Comparison of ENCODE assay signal across 31 cellular contexts in the genomic region with DNA sequence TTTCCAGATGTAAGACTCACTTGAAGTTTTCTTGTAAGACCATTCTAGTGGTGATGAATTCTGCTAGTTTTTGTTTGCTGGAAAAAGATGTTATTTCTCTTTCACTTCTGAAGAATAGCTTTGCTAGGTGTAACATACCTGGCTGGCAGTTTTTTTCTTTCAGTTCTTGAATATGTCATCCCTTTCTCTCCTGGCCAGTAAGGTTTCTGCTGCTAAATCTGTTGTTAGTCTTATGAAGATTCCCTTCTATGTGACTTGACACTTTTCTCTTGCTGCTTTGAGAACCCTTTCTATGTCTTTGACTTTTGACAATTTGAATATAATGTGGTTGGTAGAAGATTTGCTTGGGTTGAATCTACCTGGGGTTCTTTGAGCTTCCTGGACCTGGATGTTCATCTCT.
DNase-seq lines count a peak whose midpoint lies in the region; ATAC-seq and TF ChIP-seq lines count a peak whose summit lies in the region.
"Had no signal": no experiment of that assay in that cellular context is flagged by ENCODE, and none has a peak within 500 bp of the region (broad histone marks: within the 10 kb centered on the region; RNA-seq: fewer than 3 reads in every experiment).

No MANE protein-coding gene starts in this region.

- no peaks in the 10 kb centered on the region; a peak in 1 of 4 replicates for H3K9me3 ChIP-seq in HCT116 (ENCODE audit: control insufficient read depth in 1 of 2, insufficient read depth in 1 of 2, low read depth in 1 of 2, low read length in 2 of 2)
- no peaks in the 10 kb centered on the region for H3K9me3 ChIP-seq in HEK293 (ENCODE audit: control insufficient read depth, insufficient read depth, low read depth, low read length)
- no peaks in the 10 kb centered on the region for H3K9me3 ChIP-seq in Karpas-422 (ENCODE audit: low read length)
- H3K9me3 ChIP-seq in WERI-Rb-1 (ENCODE audit: severe bottlenecking), result no peaks in the 10 kb centered on the region
- peaks cover 3% of the 10 kb centered on the region for H3K9me3 ChIP-seq in trophoblast cell (ENCODE audit: insufficient read depth, low read depth, low read length)
- H3K9me3 ChIP-seq: A549, BE2C, BLaER1, Caco-2 had no signal

- H3K79me2 ChIP-seq in HCT116 (ENCODE audit: insufficient read depth, low read length) (no peaks in the 10 kb centered on the region), Karpas-422 (ENCODE audit: low read length) (no peaks in the 10 kb centered on the region), trophoblast cell (ENCODE audit: control insufficient read depth, insufficient read depth, low read length, poor library complexity) (no peaks in the 10 kb centered on the region)

- no peak overlapping the region for H2BK12ac ChIP-seq in trophoblast cell (ENCODE audit: low read length)

- H3K9me2 ChIP-seq in HCT116 (ENCODE audit: insufficient read depth) (no peaks in the 10 kb centered on the region), Karpas-422 (replicated peaks; ENCODE audit: insufficient read depth, low read length) (no peaks in the 10 kb centered on the region)

- H2AFZ ChIP-seq in HCT116 (ENCODE audit: low read depth, low read length, poor library complexity, severe bottlenecking), result no peak overlapping the region
- H2AFZ ChIP-seq in Karpas-422 (ENCODE audit: low read length), result no peak overlapping the region
- H2AFZ ChIP-seq in trophoblast cell (ENCODE audit: insufficient read depth, low read length, poor library complexity), result no peak overlapping the region

- POLR2A ChIA-PET in HCT116 (lab: Charles Lee) (no interaction called here), HEK293 (lab: Yijun Ruan, JAX) (no interaction called here)

- intact Hi-C loops in HCT116 (cut with micrococcal nuclease), result no loop called here

- no peaks in the 10 kb centered on the region for H3K79me1 ChIP-seq in trophoblast cell (ENCODE audit: low read length)

- H3K18ac ChIP-seq in trophoblast cell (ENCODE audit: low read length), result no peak overlapping the region

- H3K4ac ChIP-seq in trophoblast cell (ENCODE audit: low read depth, low read length), result no peak overlapping the region

- ATAC-seq in HCT116, result no peak
- ATAC-seq in HG02840 (IDR thresholded peaks at IDR 0.05; ENCODE audit: low FRiP score, unreplicated experiment), result no peak
- ATAC-seq: A549; CD8-positive, alpha-beta T cell had no signal

- H4K20me1 ChIP-seq in HCT116 (ENCODE audit: insufficient read depth) (no peaks in the 10 kb centered on the region), Karpas-422 (ENCODE audit: insufficient read depth, low read depth, low read length) (no peaks in the 10 kb centered on the region)
- H4K20me1 ChIP-seq: BLaER1; BLaER1 treated with 17β-estradiol and CSF1 and Interleukin-3, amounts not matched to agents 10 nM and 100 nM had no signal

- TF ChIP-seq POLR2A in HCT116 (IDR thresholded peaks at IDR 0.05; ENCODE audit: borderline replicate concordance, extremely low read depth, insufficient read depth, insufficient read length), result no peak

- no peaks in the 10 kb centered on the region for H3K27me3 ChIP-seq in HCT116 (ENCODE audit: insufficient read depth, low read length)
- no peaks in the 10 kb centered on the region for H3K27me3 ChIP-seq in Karpas-422 (ENCODE audit: low read length)
- H3K27me3 ChIP-seq in WERI-Rb-1 (ENCODE audit: insufficient read depth, low read depth, severe bottlenecking), result no peaks in the 10 kb centered on the region
- H3K27me3 ChIP-seq in trophoblast cell (ENCODE audit: insufficient read depth, low read length), result no peaks in the 10 kb centered on the region
- H3K27me3 ChIP-seq: BE2C; BLaER1; BLaER1 treated with 17β-estradiol and CSF1 and Interleukin-3, amounts not matched to agents 10 nM and 100 nM had no signal

- no peaks in the 10 kb centered on the region for H3K4me1 ChIP-seq in HCT116 (ENCODE audit: control insufficient read depth in 1 of 2, insufficient read depth in 2 of 2, low read length in 2 of 2)
- no peaks in the 10 kb centered on the region for H3K4me1 ChIP-seq in HEK293 (ENCODE audit: control insufficient read depth, insufficient read depth, low read length)
- H3K4me1 ChIP-seq in Karpas-422 (ENCODE audit: low read length), result no peaks in the 10 kb centered on the region
- no peaks in the 10 kb centered on the region for H3K4me1 ChIP-seq in trophoblast cell (ENCODE audit: control insufficient read depth in 1 of 2, insufficient read depth in 2 of 2, low read length in 2 of 2)
- H3K4me1 ChIP-seq: A549; BE2C; BLaER1; BLaER1 treated with 17β-estradiol and CSF1 and Interleukin-3, amounts not matched to agents 10 nM and 100 nM; Caco-2 had no signal

- H3K36me3 ChIP-seq in HCT116 (ENCODE audit: control insufficient read depth in 1 of 2, insufficient read depth in 2 of 2, low read length in 2 of 2), result no peaks in the 10 kb centered on the region
- no peaks in the 10 kb centered on the region for H3K36me3 ChIP-seq in HEK293 (ENCODE audit: control insufficient read depth in 2 of 2, insufficient read depth in 1 of 2, low read length in 2 of 2)
- no peaks in the 10 kb centered on the region for H3K36me3 ChIP-seq in Karpas-422 (ENCODE audit: insufficient read depth, low read length)
- H3K36me3 ChIP-seq in WERI-Rb-1, result no peaks in the 10 kb centered on the region
- no peaks in the 10 kb centered on the region for H3K36me3 ChIP-seq in trophoblast cell (ENCODE audit: control insufficient read depth in 1 of 2, insufficient read depth in 2 of 2, low read length in 2 of 2)
- H3K36me3 ChIP-seq: BE2C; BLaER1; BLaER1 treated with 17β-estradiol and CSF1 and Interleukin-3, amounts not matched to agents 10 nM and 100 nM had no signal

- no peak overlapping the region for H2BK5ac ChIP-seq in trophoblast cell (ENCODE audit: low read depth, low read length, poor library complexity)

- TF ChIP-seq RAD21 in HCT116 (IDR thresholded peaks at IDR 0.05; ENCODE audit: low read depth), result no peak

- RAD21 ChIA-PET in HCT116 (lab: Charles Lee; ENCODE audit: low non-redundant PET in 1 of 2, low total read pairs in 2 of 2, uncharacterized antibody in 2 of 2, unreplicated experiment in 2 of 2), result no interaction called here

- H3K4me2 ChIP-seq in HCT116 (ENCODE audit: low read length) (no peak overlapping the region), Karpas-422 (ENCODE audit: low read depth, low read length, poor library complexity, severe bottlenecking) (no peak overlapping the region), trophoblast cell (ENCODE audit: low read length) (no peak overlapping the region)
- H3K4me2 ChIP-seq: A549; BLaER1; BLaER1 treated with 17β-estradiol and CSF1 and Interleukin-3, amounts not matched to agents 10 nM and 100 nM had no signal

- no peak overlapping the region for H4K12ac ChIP-seq in trophoblast cell (ENCODE audit: low read depth, low read length)

- H3K23ac ChIP-seq in trophoblast cell (ENCODE audit: low read length), result no peak overlapping the region

- TF ChIP-seq CTCF in HCT116 (IDR thresholded peaks at IDR 0.05 in 2 of 3, conservative IDR thresholded peaks at IDR 0.05 in 1 of 3; ENCODE audit: borderline replicate concordance in 1 of 3, insufficient read depth in 1 of 3, low read depth in 2 of 3, low read length in 2 of 3) (no peak), HEK293 (tag by site-specific recombination; IDR thresholded peaks at IDR 0.05) (no peak), WERI-Rb-1 (IDR thresholded peaks at IDR 0.05; ENCODE audit: low read depth, low read length) (no peak)

- no peak overlapping the region for H3K27ac ChIP-seq in HCT116 (ENCODE audit: low read depth, low read length)
- no peak overlapping the region for H3K27ac ChIP-seq in HEK293 (ENCODE audit: extremely low read depth, low read depth, low read length)
- no peak overlapping the region for H3K27ac ChIP-seq in Karpas-422 (ENCODE audit: low read length)
- H3K27ac ChIP-seq in WERI-Rb-1, result no peak overlapping the region
- no peak overlapping the region for H3K27ac ChIP-seq in trophoblast cell (ENCODE audit: low read depth, low read length)
- H3K27ac ChIP-seq: 22Rv1; A549; BLaER1; BLaER1 treated with 17β-estradiol and CSF1 and Interleukin-3, amounts not matched to agents 10 nM and 100 nM; C4-2B had no signal

- CTCF ChIA-PET in HCT116 (lab: Charles Lee) (no interaction called here), HEK293 (lab: Yijun Ruan, JAX) (interaction anchor here (0.7 kb wide), 1 partner anchor 119 kb away, joined by 3 read pairs; no protein-coding TSS in a partner anchor)

- no peak overlapping the region for H2AK5ac ChIP-seq in trophoblast cell (ENCODE audit: low read length)

- BruUV-seq in HCT116 (replicated peaks; lab: Mats Ljungman, UMichigan), result no TSS peak

- DNase-seq in HCT116 (ENCODE audit: low read depth, low spot score) (no peak), Karpas-422 (peak; percentile 21), WERI-Rb-1 (no peak), trophoblast cell (no peak)
- DNase-seq: 8988T; ACHN; AML-193; BE2C; C1 segment of cervical spinal cord; Caco-2; Calu3; CD4-positive, alpha-beta memory T cell; CD4-positive, alpha-beta T cell; CD4-positive, CD25-positive, alpha-beta regulatory T cell; CD8-positive, alpha-beta memory T cell; CD8-positive, alpha-beta T cell; COR-L47; DMS 273 treated with DMSO at 0.1 percent for 48 hours; DMS153; DMS53; DMS79; DMS79 treated with DMSO at 0.1 percent for 48 hours; DND-41; EL had no signal

- no peak overlapping the region for H3K14ac ChIP-seq in trophoblast cell (ENCODE audit: low read length)

- H3K9ac ChIP-seq in HCT116 (ENCODE audit: low read length), result no peak overlapping the region
- H3K9ac ChIP-seq in Karpas-422 (ENCODE audit: low read length), result no peak overlapping the region
- no peak overlapping the region for H3K9ac ChIP-seq in trophoblast cell (ENCODE audit: low read length)
- H3K9ac ChIP-seq: BLaER1; BLaER1 treated with 17β-estradiol and CSF1 and Interleukin-3, amounts not matched to agents 10 nM and 100 nM had no signal

- no peak overlapping the region for H4K91ac ChIP-seq in trophoblast cell (ENCODE audit: low read depth, low read length)

- H4K8ac ChIP-seq in trophoblast cell (ENCODE audit: low read depth, low read length), result no peak overlapping the region

- no peak overlapping the region for H3K4me3 ChIP-seq in HCT116 (replicated peaks in 1 of 2; ENCODE audit: low read depth in 1 of 2, low read length in 2 of 2)
- no peak overlapping the region for H3K4me3 ChIP-seq in HEK293 (ENCODE audit: low read depth, low read length)
- no peak overlapping the region for H3K4me3 ChIP-seq in Karpas-422 (ENCODE audit: low read length)
- H3K4me3 ChIP-seq in WERI-Rb-1 (ENCODE audit: low read depth, low read length), result no peak overlapping the region
- no peak overlapping the region for H3K4me3 ChIP-seq in trophoblast cell (ENCODE audit: low read depth, low read length)
- H3K4me3 ChIP-seq: A549; BLaER1; BLaER1 treated with 17β-estradiol and CSF1 and Interleukin-3, amounts not matched to agents 10 nM and 100 nM had no signal

- no peak overlapping the region for H2BK120ac ChIP-seq in trophoblast cell (ENCODE audit: insufficient read depth, low read length, poor library complexity)

TF ChIP-seq in HCT116, 20 proteins besides CTCF, POLR2A, EP300 and RAD21:
- TF ChIP-seq CBX3 (IDR thresholded peaks at IDR 0.05; ENCODE audit: low read depth) (peak; percentile 50; the same call in 1 of the 2 replicates), SP1 (IDR thresholded peaks at IDR 0.05; ENCODE audit: low read depth) (no peak)

TF ChIP-seq in HEK293, 187 proteins besides CTCF, POLR2A, EP300 and RAD21 (continues in another document):
- TF ChIP-seq ZNF585B (tag by site-specific recombination; IDR thresholded peaks at IDR 0.05) (no peak), TRIM28 (IDR thresholded peaks at IDR 0.05; ENCODE audit: borderline replicate concordance, low read length) (peak; percentile 75; the same call in 1 of the 2 replicates)
